ENCODE assay signal across 9 cellular contexts in genomic region chrX:134520860-134521390, GRCh38.
DNase-seq lines count a peak whose midpoint lies in the region; ATAC-seq and TF ChIP-seq lines count a peak whose summit lies in the region.
"Had no signal": no experiment of that assay in that cellular context is flagged by ENCODE, and none has a peak within 500 bp of the region (broad histone marks: within the 10 kb centered on the region; RNA-seq: fewer than 3 reads in every experiment).

No MANE protein-coding gene starts in this region.

- H2BK120ac ChIP-seq in neuronal stem cell (ENCODE audit: low read depth, low read length): no peak overlapping the region

- TF ChIP-seq CTCF in PC-3 (conservative IDR thresholded peaks at IDR 0.05; ENCODE audit: low read depth, low read length) (peak; percentile 80), epithelial cell of esophagus (IDR thresholded peaks at IDR 0.05; ENCODE audit: insufficient read depth, low read depth, low read length, missing control alignments) (peak; percentile 71)

- no peaks in the 10 kb centered on the region for H3K9me3 ChIP-seq in PC-3 (ENCODE audit: low read length)
- no peaks in the 10 kb centered on the region for H3K9me3 ChIP-seq in neuronal stem cell (replicated peaks in 1 of 2; ENCODE audit: control insufficient read depth in 2 of 2, insufficient read depth in 1 of 2, low read depth in 1 of 2, low read length in 2 of 2)

- no peak overlapping the region for H3K4ac ChIP-seq in neuronal stem cell (ENCODE audit: low read length)

- no peak overlapping the region for H3K4me3 ChIP-seq in PC-3 (ENCODE audit: low read length)
- no peak overlapping the region for H3K4me3 ChIP-seq in epithelial cell of esophagus (ENCODE audit: low read length)
- H3K4me3 ChIP-seq in neuronal stem cell (ENCODE audit: low read length in 2 of 2): no peak overlapping the region

- H3K4me2 ChIP-seq in PC-3 (ENCODE audit: low read length) (no peak overlapping the region), neuronal stem cell (ENCODE audit: insufficient read depth, low read length, poor library complexity, severe bottlenecking) (no peak overlapping the region)

- H4K8ac ChIP-seq in neuronal stem cell (ENCODE audit: low read depth, low read length): no peak overlapping the region

- H3K9me2 ChIP-seq in PC-3 (replicated peaks; ENCODE audit: low read length): no peaks in the 10 kb centered on the region

- H3K36me3 Mint-ChIP-seq in activated CD4-positive, alpha-beta T cell treated with anti-CD3 and anti-CD28 coated beads, Interleukin-2, amount 10 ng/mL, durations not matched to agents 7 days and 5 days (ENCODE audit: low read depth): no peaks in the 10 kb centered on the region
- H3K36me3 Mint-ChIP-seq: activated naive CD8-positive, alpha-beta T cell treated with anti-CD3 and anti-CD28 coated beads, Interleukin-2, amount 10 ng/mL, durations not matched to agents 7 days and 5 days had no signal

- CTCF ChIA-PET in activated CD4-positive, alpha-beta T cell treated with anti-CD3 and anti-CD28 coated beads, Interleukin-2, amount 10 ng/mL, durations not matched to agents 7 days and 5 days (lab: Charles Lee): interaction anchor here (1.0 to 1.1 kb wide), 2 partner anchors 16 to 50 kb away, joined by 3 to 4 read pairs; no protein-coding TSS in a partner anchor
- CTCF ChIA-PET in PC-3 (lab: Charles Lee): interaction anchor here (0.6 to 1.1 kb wide), 5 partner anchors 200 to 262 kb away, joined by 4 to 11 read pairs (median 5); no protein-coding TSS in a partner anchor

- H3K36me3 ChIP-seq in PC-3 (ENCODE audit: low read depth, low read length) (no peaks in the 10 kb centered on the region), neuronal stem cell (replicated peaks in 1 of 2; ENCODE audit: control insufficient read depth in 2 of 2, insufficient read depth in 2 of 2, low read length in 2 of 2) (no peaks in the 10 kb centered on the region)

- WGBS in neuronal stem cell (ENCODE audit: extremely low coverage in 2 of 2, insufficient read length in 2 of 2, insufficient replicate concordance in 1 of 2), 2 donors: no CpG with 5 or more reads among the region's 3 CpGs

- no peak overlapping the region for H3K23ac ChIP-seq in neuronal stem cell (ENCODE audit: low read depth, low read length, poor library complexity)

- no peak overlapping the region for H3K18ac ChIP-seq in neuronal stem cell (ENCODE audit: low read length)

- peak; percentile 15 for DNase-seq in activated CD4-positive, alpha-beta T cell treated with anti-CD3 and anti-CD28 coated beads, Interleukin-2, amount 10 ng/mL, durations not matched to agents 7 days and 5 days
- DNase-seq in activated CD4-positive, alpha-beta T cell treated with anti-CD3 and anti-CD28 coated beads, Interleukin-2, amount 50 U/mL, for 1 hour: no peak
- peak; percentile 77 for DNase-seq in HT1080 (ENCODE audit: low read depth)
- DNase-seq in PC-3: peak; percentile 79
- peak; percentile 62 for DNase-seq in epithelial cell of esophagus (ENCODE audit: low read depth)
- peak; percentile 17 for DNase-seq in neuronal stem cell (ENCODE audit: low spot score)
- no peak for DNase-seq in hypothalamus (lab: John Stamatoyannopoulos, UW)
- DNase-seq: activated naive CD8-positive, alpha-beta T cell treated with anti-CD3 and anti-CD28 coated beads, Interleukin-2, amount 10 ng/mL, durations not matched to agents 7 days and 5 days had no signal

- H3K27ac Mint-ChIP-seq in activated CD4-positive, alpha-beta T cell treated with anti-CD3 and anti-CD28 coated beads, Interleukin-2, amount 10 ng/mL, durations not matched to agents 7 days and 5 days: no peak overlapping the region
- H3K27ac Mint-ChIP-seq: activated naive CD8-positive, alpha-beta T cell treated with anti-CD3 and anti-CD28 coated beads, Interleukin-2, amount 10 ng/mL, durations not matched to agents 7 days and 5 days had no signal

- POLR2A ChIA-PET in activated CD4-positive, alpha-beta T cell treated with anti-CD3 and anti-CD28 coated beads, Interleukin-2, amount 10 ng/mL, durations not matched to agents 7 days and 5 days (lab: Charles Lee): interaction anchor here (0.6 kb wide), 1 partner anchor 143 kb away, joined by 6 read pairs; no protein-coding TSS in a partner anchor
- POLR2A ChIA-PET in PC-3 (lab: Charles Lee; ENCODE audit: unreplicated experiment): interaction anchor here (0.5 to 0.6 kb wide), 2 partner anchors 149 to 219 kb away, joined by 3 to 10 read pairs; no protein-coding TSS in a partner anchor

- no peak overlapping the region for H2AK5ac ChIP-seq in neuronal stem cell (ENCODE audit: low read depth, low read length)

- H2BK12ac ChIP-seq in neuronal stem cell (ENCODE audit: low read length): no peak overlapping the region

- no peaks in the 10 kb centered on the region for H3K27me3 ChIP-seq in PC-3 (ENCODE audit: low read length)
- H3K27me3 ChIP-seq in neuronal stem cell (ENCODE audit: control insufficient read depth in 3 of 3, insufficient read depth in 3 of 3, low read depth in 1 of 3, low read length in 3 of 3): no peaks in the 10 kb centered on the region

- H2AFZ ChIP-seq in PC-3 (ENCODE audit: low read length) (no peak overlapping the region), neuronal stem cell (ENCODE audit: low read length) (no peak overlapping the region)

- intact Hi-C loops in PC-3 (cut with micrococcal nuclease): loop anchor here (1.0 kb wide), 1 partner anchor 232 kb away; no protein-coding TSS in a partner anchor

- no peaks in the 10 kb centered on the region for H3K79me1 ChIP-seq in neuronal stem cell (ENCODE audit: low read depth, low read length)

- H3K9me3 Mint-ChIP-seq in activated CD4-positive, alpha-beta T cell treated with anti-CD3 and anti-CD28 coated beads, Interleukin-2, amount 10 ng/mL, durations not matched to agents 7 days and 5 days: no peaks in the 10 kb centered on the region
- H3K9me3 Mint-ChIP-seq: activated naive CD8-positive, alpha-beta T cell treated with anti-CD3 and anti-CD28 coated beads, Interleukin-2, amount 10 ng/mL, durations not matched to agents 7 days and 5 days had no signal

- BruUV-seq in PC-3 (replicated peaks; lab: Mats Ljungman, UMichigan): no TSS peak

- no peaks in the 10 kb centered on the region for H3F3A ChIP-seq in PC-3 (ENCODE audit: low read length, unreplicated experiment)

- H2BK15ac ChIP-seq in neuronal stem cell (ENCODE audit: low read length): no peak overlapping the region

- no peak overlapping the region for H2BK5ac ChIP-seq in neuronal stem cell (ENCODE audit: low read length)

- peaks cover 7% of the 10 kb centered on the region for H3K4me1 Mint-ChIP-seq in activated CD4-positive, alpha-beta T cell treated with anti-CD3 and anti-CD28 coated beads, Interleukin-2, amount 10 ng/mL, durations not matched to agents 7 days and 5 days

- H3K4me3 Mint-ChIP-seq in activated CD4-positive, alpha-beta T cell treated with anti-CD3 and anti-CD28 coated beads, Interleukin-2, amount 10 ng/mL, durations not matched to agents 7 days and 5 days: no peak overlapping the region
- H3K4me3 Mint-ChIP-seq: activated naive CD8-positive, alpha-beta T cell treated with anti-CD3 and anti-CD28 coated beads, Interleukin-2, amount 10 ng/mL, durations not matched to agents 7 days and 5 days had no signal

- no peak overlapping the region for H3K14ac ChIP-seq in neuronal stem cell (ENCODE audit: low read length)

- ATAC-seq in PC-3 (peak; percentile 99), GM21576 (IDR thresholded peaks at IDR 0.05; ENCODE audit: unreplicated experiment) (no peak)

- no peaks in the 10 kb centered on the region for H4K20me1 ChIP-seq in PC-3 (ENCODE audit: low read length)

- no peak overlapping the region for H4K91ac ChIP-seq in neuronal stem cell (ENCODE audit: low read depth, low read length, poor library complexity)

- H3K9ac ChIP-seq in PC-3 (ENCODE audit: low read length) (no peak overlapping the region), neuronal stem cell (ENCODE audit: low read depth, low read length, poor library complexity) (no peak overlapping the region)

- no peaks in the 10 kb centered on the region for H3K79me2 ChIP-seq in PC-3 (ENCODE audit: low read length)

- H3K27me3 Mint-ChIP-seq in activated CD4-positive, alpha-beta T cell treated with anti-CD3 and anti-CD28 coated beads, Interleukin-2, amount 10 ng/mL, durations not matched to agents 7 days and 5 days: no peaks in the 10 kb centered on the region
- H3K27me3 Mint-ChIP-seq: activated naive CD8-positive, alpha-beta T cell treated with anti-CD3 and anti-CD28 coated beads, Interleukin-2, amount 10 ng/mL, durations not matched to agents 7 days and 5 days had no signal

- H3K4me1 ChIP-seq in PC-3 (ENCODE audit: insufficient read depth, low read length) (no peaks in the 10 kb centered on the region), neuronal stem cell (ENCODE audit: control insufficient read depth in 2 of 2, insufficient read depth in 1 of 2, low read depth in 1 of 2, low read length in 2 of 2) (no peaks in the 10 kb centered on the region)

- H3K27ac ChIP-seq in PC-3 (ENCODE audit: low read length) (no peak overlapping the region), neuronal stem cell (replicated peaks; ENCODE audit: low read length) (no peak overlapping the region)

Comparison
In these comparisons a context has a peak if more than half of its experiments do, and no peak if none do; other contexts are left out.
1. DNase-seq: peak in activated CD4-positive, alpha-beta T cell treated with anti-CD3 and anti-CD28 coated beads, Interleukin-2, amount 10 ng/mL, durations not matched to agents 7 days and 5 days (single experiment), HT1080 (single experiment), PC-3 (single experiment), epithelial cell of esophagus (single experiment) and neuronal stem cell (single experiment); none in activated CD4-positive, alpha-beta T cell treated with anti-CD3 and anti-CD28 coated beads, Interleukin-2, amount 50 U/mL, for 1 hour (single experiment) and hypothalamus (0 of 51).